ENCODE assay signal across 25 cellular contexts in genomic region chr3:48460517-48460902, GRCh38.
"Had no signal": no experiment of that assay in that cellular context is flagged by ENCODE, and none has a peak within 500 bp of the region (broad histone marks: within the 10 kb centered on the region; RNA-seq: fewer than 3 reads in every experiment).

No MANE protein-coding gene starts in this region.

- H3K4me1 ChIP-seq: neural progenitor cell had no signal

- H3K4me2 ChIP-seq: neural progenitor cell had no signal

- H3K27ac Mint-ChIP-seq: activated T-helper 17 cell treated with anti-CD3 and anti-CD28 coated beads, Interleukin-2, amount 50 U/mL, for 72 hours; natural killer cell; neural progenitor cell had no signal

- H3K27me3 ChIP-seq: ascending aorta, brain microvascular endothelial cell, gastrocnemius medialis, left lung, neural progenitor cell, testis, transverse colon had no signal

- H3K36me3 Mint-ChIP-seq: natural killer cell had no signal

- H3K9me3 ChIP-seq: ascending aorta, gastrocnemius medialis, left lung, lower lobe of right lung, testis, transverse colon had no signal

- H3K27ac ChIP-seq: ascending aorta, brain microvascular endothelial cell, gastrocnemius medialis, left lung, lower lobe of right lung, neural progenitor cell, testis, transverse colon, VCaP had no signal

- ATAC-seq: activated T-cell treated with anti-CD3 and anti-CD28 coated beads, Interleukin-2, amount 50 U/mL, for 4 hours; activated T-helper 17 cell treated with anti-CD3 and anti-CD28 coated beads, Interleukin-2, amount 50 U/mL, for 72 hours; effector memory CD8-positive, alpha-beta T cell; gastrocnemius medialis; natural killer cell; right cardiac atrium had no signal

- H2AFZ ChIP-seq: neural progenitor cell had no signal

- H3K27me3 Mint-ChIP-seq: activated T-helper 17 cell treated with anti-CD3 and anti-CD28 coated beads, Interleukin-2, amount 50 U/mL, for 72 hours; effector memory CD8-positive, alpha-beta T cell had no signal

- H3K4me3 Mint-ChIP-seq: activated T-cell treated with anti-CD3 and anti-CD28 coated beads, Interleukin-2, amount 50 U/mL, for 4 hours; activated T-helper 17 cell treated with anti-CD3 and anti-CD28 coated beads, Interleukin-2, amount 50 U/mL, for 72 hours; effector memory CD8-positive, alpha-beta T cell; natural killer cell; neural progenitor cell had no signal

- H3K36me3 ChIP-seq: neural progenitor cell had no signal

- DNase-seq: activated CD4-positive, alpha-beta T cell treated with anti-CD3 and anti-CD28 coated beads for 48 hours; activated naive CD4-positive, alpha-beta T cell treated with anti-CD3 and anti-CD28 coated beads, Interleukin-2, amount 50 U/mL, for 16 hours; activated T-cell treated with anti-CD3 and anti-CD28 coated beads, Interleukin-2, amount 50 U/mL, for 4 hours; brain microvascular endothelial cell; cortex of kidney; effector memory CD8-positive, alpha-beta T cell; erythroblast; gastrocnemius medialis; glutamatergic neuron; left lung; lower lobe of right lung; mesenchymal stem cell; natural killer cell; occipital lobe; right cardiac atrium; stimulated activated CD4-positive, alpha-beta T cell treated with anti-CD3 and anti-CD28 coated beads, Interleukin-15, amount 100 ng/mL, for 24 hours; stimulated activated naive CD4-positive, alpha-beta T cell treated with Interleukin-2 at 50 U/mL for 16 hours; T-helper 1 cell; T-helper 9 cell; testis; transverse colon had no signal

- H3K9me3 Mint-ChIP-seq: activated T-cell treated with anti-CD3 and anti-CD28 coated beads, Interleukin-2, amount 50 U/mL, for 4 hours; activated T-helper 17 cell treated with anti-CD3 and anti-CD28 coated beads, Interleukin-2, amount 50 U/mL, for 72 hours; effector memory CD8-positive, alpha-beta T cell; natural killer cell; neural progenitor cell had no signal

- H3K4me3 ChIP-seq: ascending aorta, gastrocnemius medialis, left lung, lower lobe of right lung, neural progenitor cell, testis, transverse colon had no signal
